In genomic region chr15:72339777-72340177, GRCh38 we compare ENCODE assay signal across 9 cellular contexts. TPM values are rescaled to one million over a fixed set of nuclear protein-coding genes. Genes with fewer than 3 reads are reported as not detected.
DNase-seq lines count a peak whose midpoint lies in the region; ATAC-seq, FAIRE-seq and TF ChIP-seq lines count a peak whose summit lies in the region.
"Had no signal": no experiment of that assay in that cellular context is flagged by ENCODE, and none has a peak within 500 bp of the region (broad histone marks: within the 10 kb centered on the region; RNA-seq: fewer than 3 reads in every experiment).

No MANE protein-coding gene starts in this region.

- H3K4me3 Mint-ChIP-seq in osteocyte (ENCODE audit: unreplicated experiment) = no peak overlapping the region

- H3K36me3 ChIP-seq in endothelial cell of umbilical vein (ENCODE audit: control insufficient read depth in 2 of 2, extremely low read depth in 1 of 2, insufficient read depth in 2 of 2, low read length in 2 of 2) = peaks cover 0 to 4% of the 10 kb centered on the region in 2 experiments
- H3K36me3 ChIP-seq: SJCRH30 had no signal

- no peaks in the 10 kb centered on the region for H3K27me3 Mint-ChIP-seq in osteocyte (ENCODE audit: unreplicated experiment)

- H4K20me1 ChIP-seq in endothelial cell of umbilical vein (replicated peaks; ENCODE audit: control insufficient read depth, extremely low read depth, insufficient read depth, low read length) = no peaks in the 10 kb centered on the region

- H3K4me2 ChIP-seq in endothelial cell of umbilical vein (ENCODE audit: insufficient read depth, low read length) = no peak overlapping the region

- no peaks in the 10 kb centered on the region for H3K9me3 ChIP-seq in endothelial cell of umbilical vein (replicated peaks; ENCODE audit: control insufficient read depth, insufficient read depth, low read length)
- H3K9me3 ChIP-seq: SJCRH30 had no signal

- H3K4me3 ChIP-seq in endothelial cell of umbilical vein (replicated peaks in 1 of 3; ENCODE audit: insufficient read depth in 1 of 3, low read depth in 1 of 3, low read length in 3 of 3) = no peak overlapping the region
- H3K4me3 ChIP-seq: SJCRH30 had no signal

- no peaks in the 10 kb centered on the region for H3K9me3 Mint-ChIP-seq in osteocyte (ENCODE audit: unreplicated experiment)

- POLR2A ChIA-PET in endothelial cell of umbilical vein (lab: Charles Lee) = no interaction called here

- peak; percentile 74 for FAIRE-seq in endothelial cell of umbilical vein (lab: Jason Lieb, UNC)

- CTCF ChIA-PET in endothelial cell of umbilical vein (lab: Charles Lee) = interaction anchor here (1.0 to 3.9 kb wide), 4 partner anchors 27 to 331 kb away, joined by 3 to 15 read pairs (median 4); no protein-coding TSS in a partner anchor

- H3K36me3 Mint-ChIP-seq in osteocyte (ENCODE audit: unreplicated experiment) = peaks cover 23% of the 10 kb centered on the region

- dilution Hi-C loops in endothelial cell of umbilical vein (cut with MboI; ENCODE audit: extremely low pct_ligation_motif_present, low sequenced_read_pairs) = no loop called here

- BruUV-seq in endothelial cell of umbilical vein (replicated peaks; lab: Mats Ljungman, UMichigan) = no TSS peak

- H3K4me1 ChIP-seq in endothelial cell of umbilical vein (ENCODE audit: control insufficient read depth, extremely low read depth, insufficient read depth, low read length) = peaks cover 7% of the 10 kb centered on the region
- H3K4me1 ChIP-seq: SJCRH30 had no signal

- no peaks in the 10 kb centered on the region for H3K9me1 ChIP-seq in endothelial cell of umbilical vein (replicated peaks; ENCODE audit: control insufficient read depth, extremely low read depth, insufficient read depth, low read length)

- H3K4me1 Mint-ChIP-seq in osteocyte (ENCODE audit: unreplicated experiment) = peaks cover 17% of the 10 kb centered on the region

- no peak overlapping the region for H2AFZ ChIP-seq in endothelial cell of umbilical vein (ENCODE audit: low read depth, low read length)

- TF ChIP-seq CTCF in endothelial cell of umbilical vein (IDR thresholded peaks at IDR 0.05; ENCODE audit: extremely low read depth in 1 of 2, insufficient read depth in 1 of 2, low read depth in 1 of 2, low read length in 2 of 2) = no peak
- TF ChIP-seq CTCF in osteocyte (IDR thresholded peaks at IDR 0.05) = no peak

- no peak overlapping the region for H3K9ac ChIP-seq in endothelial cell of umbilical vein (replicated peaks; ENCODE audit: extremely low read depth, insufficient read depth, low read length)

- ATAC-seq in HG02840 (IDR thresholded peaks at IDR 0.05; ENCODE audit: low FRiP score, unreplicated experiment) (no peak), GM21528 (IDR thresholded peaks at IDR 0.05; ENCODE audit: low FRiP score, unreplicated experiment) (no peak)

- H3K27ac ChIP-seq in endothelial cell of umbilical vein (ENCODE audit: insufficient read depth, low read depth, low read length) = peak overlapping the region; percentile 57
- H3K27ac ChIP-seq: SJCRH30 had no signal

- H3K79me2 ChIP-seq in endothelial cell of umbilical vein (ENCODE audit: control insufficient read depth, insufficient read depth, low read length) = no peaks in the 10 kb centered on the region

- intact Hi-C loops in endothelial cell of umbilical vein (cut with micrococcal nuclease) = no loop called here

- H3K27me3 ChIP-seq in endothelial cell of umbilical vein (ENCODE audit: control insufficient read depth in 2 of 2, insufficient read depth in 2 of 2, low read length in 2 of 2) = no peaks in the 10 kb centered on the region
- H3K27me3 ChIP-seq: SJCRH30 had no signal

- peak overlapping the region; percentile 89 for H3K27ac Mint-ChIP-seq in osteocyte (ENCODE audit: unreplicated experiment)

- DNase-seq in EL = peak; percentile 81
- peak; percentile 16 to 56 for DNase-seq in NCI-H524 (lab: John Stamatoyannopoulos, UW)
- DNase-seq in endothelial cell of umbilical vein (ENCODE audit: low read depth, low spot score) = peak; percentile 75
- DNase-seq in osteocyte (ENCODE audit: extremely low spot score, unreplicated experiment) = no peak
- DNase-seq in SK-N-DZ (ENCODE audit: low spot score) = no peak
- no peak for DNase-seq in central memory CD4-positive, alpha-beta T cell

- no peak for TF ChIP-seq POLR2A in endothelial cell of umbilical vein (IDR thresholded peaks at IDR 0.05; ENCODE audit: low read depth, low read length)

TF ChIP-seq in endothelial cell of umbilical vein, 7 proteins besides CTCF, POLR2A, EP300 and RAD21:
- TF ChIP-seq POLR2AphosphoS5 (IDR thresholded peaks at IDR 0.05; ENCODE audit: insufficient read depth, low read depth, low read length) (no peak), FOS (IDR thresholded peaks at IDR 0.05; ENCODE audit: borderline replicate concordance, insufficient read depth, low read length) (peak; percentile 18), MYC (IDR thresholded peaks at IDR 0.05; ENCODE audit: low read depth, low read length) (no peak)

RNA-seq across cellular contexts. Expression of gene CELF6, which starts 19.8 kb away (rescaled TPM):
- total RNA-seq in endothelial cell of umbilical vein (0.30 TPM in 1 of 2 replicates, not detected in the other), osteocyte (0.65 and 0.86 TPM in 2 replicates)
- polyA plus RNA-seq in endothelial cell of umbilical vein = 0.17 and 0.22 TPM in 2 replicates
- polyA plus RNA-seq in endothelial cell of umbilical vein (2011; cell fraction: cytosol; rRNA removed) = 0.03 TPM in 2 replicates
- 1.8 and 1.9 TPM in 2 replicates for polyA plus RNA-seq in endothelial cell of umbilical vein (2011; cell fraction: nucleus; rRNA removed)
- polyA plus RNA-seq in endothelial cell of umbilical vein (2012) = 0.11 and 0.20 TPM in 2 replicates
- polyA minus RNA-seq in endothelial cell of umbilical vein = 0.08 TPM in 1 of 2 replicates, not detected in the other
- polyA minus RNA-seq in endothelial cell of umbilical vein (2011; cell fraction: cytosol; rRNA and poly(A)+ RNA removed) = not detected
- polyA minus RNA-seq in endothelial cell of umbilical vein (2011; cell fraction: nucleus; rRNA and poly(A)+ RNA removed) = 0.24 and 0.43 TPM in 2 replicates
- polyA plus RNA-seq in SK-N-DZ (2014; cell fraction: cytosol; rRNA removed) = 3.0 and 3.4 TPM in 2 replicates
- 6.7 and 7.7 TPM in 2 replicates for polyA plus RNA-seq in SK-N-DZ (2014; cell fraction: nucleus; rRNA removed)
- total RNA-seq: SJCRH30 had no signal

RNA-seq across cellular contexts. Expression of gene HEXA, which starts 36.0 kb away (rescaled TPM):
- total RNA-seq in endothelial cell of umbilical vein (100 and 108 TPM in 2 replicates), osteocyte (280 TPM in 2 replicates)
- 189 and 212 TPM in 2 replicates for polyA plus RNA-seq in endothelial cell of umbilical vein
- 111 and 133 TPM in 2 replicates for polyA plus RNA-seq in endothelial cell of umbilical vein (2011; cell fraction: cytosol; rRNA removed)
- polyA plus RNA-seq in endothelial cell of umbilical vein (2011; cell fraction: nucleus; rRNA removed) = 281 and 317 TPM in 2 replicates
- polyA plus RNA-seq in endothelial cell of umbilical vein (2012) = 74.3 and 104 TPM in 2 replicates
- polyA minus RNA-seq in endothelial cell of umbilical vein = 119 and 151 TPM in 2 replicates
- 39.1 TPM for polyA minus RNA-seq in endothelial cell of umbilical vein (2011; cell fraction: cytosol; rRNA and poly(A)+ RNA removed)
- polyA minus RNA-seq in endothelial cell of umbilical vein (2011; cell fraction: nucleus; rRNA and poly(A)+ RNA removed) = 64.9 and 73.4 TPM in 2 replicates
- 66.5 and 67.2 TPM in 2 replicates for polyA plus RNA-seq in SK-N-DZ (2014; cell fraction: cytosol; rRNA removed)
- 155 and 158 TPM in 2 replicates for polyA plus RNA-seq in SK-N-DZ (2014; cell fraction: nucleus; rRNA removed)

RNA-seq across cellular contexts. Expression of gene TMEM202, which starts 58.3 kb away (rescaled TPM):
- total RNA-seq in endothelial cell of umbilical vein (not detected in 2 replicates), osteocyte (not detected in 2 replicates)
- not detected in 2 replicates for polyA plus RNA-seq in endothelial cell of umbilical vein
- polyA plus RNA-seq in endothelial cell of umbilical vein (2011; cell fraction: cytosol; rRNA removed) = not detected in 2 replicates
- not detected in 2 replicates for polyA plus RNA-seq in endothelial cell of umbilical vein (2011; cell fraction: nucleus; rRNA removed)
- not detected in 2 replicates for polyA plus RNA-seq in endothelial cell of umbilical vein (2012)
- polyA minus RNA-seq in endothelial cell of umbilical vein = not detected in 2 replicates
- not detected for polyA minus RNA-seq in endothelial cell of umbilical vein (2011; cell fraction: cytosol; rRNA and poly(A)+ RNA removed)
- not detected in 2 replicates for polyA minus RNA-seq in endothelial cell of umbilical vein (2011; cell fraction: nucleus; rRNA and poly(A)+ RNA removed)
- not detected in 2 replicates for polyA plus RNA-seq in SK-N-DZ (2014; cell fraction: cytosol; rRNA removed)
- polyA plus RNA-seq in SK-N-DZ (2014; cell fraction: nucleus; rRNA removed) = not detected in 2 replicates
- total RNA-seq: SJCRH30 had no signal

Comparison
In these comparisons a context has a peak if more than half of its experiments do, and no peak if none do; other contexts are left out.
1. DNase-seq: peak in EL (single experiment), NCI-H524 (2 of 2) and endothelial cell of umbilical vein (single experiment); none in osteocyte (single experiment), SK-N-DZ (single experiment) and central memory CD4-positive, alpha-beta T cell (single experiment).